ENCODE assay signal across 11 cellular contexts in genomic region chr9:124008307-124008854, GRCh38. TPM values are rescaled to one million over a fixed set of nuclear protein-coding genes. Genes with fewer than 3 reads are reported as not detected.
DNase-seq lines count a peak whose midpoint lies in the region; ATAC-seq and TF ChIP-seq lines count a peak whose summit lies in the region.
"Had no signal": no experiment of that assay in that cellular context is flagged by ENCODE, and none has a peak within 500 bp of the region (broad histone marks: within the 10 kb centered on the region; RNA-seq: fewer than 3 reads in every experiment).

No MANE protein-coding gene starts in this region.

- POLR2A ChIA-PET in HEK293T (lab: Yijun Ruan, JAX), result no interaction called here

- peak; percentile 66 to 74 for ATAC-seq in activated T-cell treated with anti-CD3 and anti-CD28 coated beads, Interleukin-2, amount 50 U/mL, for 72 hours (replicated peaks in 1 of 2)
- ATAC-seq in natural killer cell treated with Interleukin-12 subunit alpha and Interleukin-12 subunit beta and Interleukin-15 and Interleukin-18, amount 100 ng/mL, for 72 hours, result no peak
- no peak for ATAC-seq in GM18502 (IDR thresholded peaks at IDR 0.05; ENCODE audit: poor library complexity, unreplicated experiment)
- ATAC-seq: gastroesophageal sphincter had no signal

- no peak overlapping the region for H3K27ac Mint-ChIP-seq in activated T-cell treated with anti-CD3 and anti-CD28 coated beads, Interleukin-2, amount 50 U/mL, for 72 hours
- H3K27ac Mint-ChIP-seq in natural killer cell treated with Interleukin-12 subunit alpha and Interleukin-12 subunit beta and Interleukin-15 and Interleukin-18, amount 100 ng/mL, for 72 hours, result no peak overlapping the region

- H3K4me1 Mint-ChIP-seq in activated T-cell treated with anti-CD3 and anti-CD28 coated beads, Interleukin-2, amount 50 U/mL, for 72 hours (ENCODE audit: low read depth), result peaks cover 34% of the 10 kb centered on the region
- H3K4me1 Mint-ChIP-seq in natural killer cell treated with Interleukin-12 subunit alpha and Interleukin-12 subunit beta and Interleukin-15 and Interleukin-18, amount 100 ng/mL, for 72 hours (ENCODE audit: low read depth in 2 of 2), result peaks cover 8 to 21% of the 10 kb centered on the region in 2 donors

- H3K4me3 Mint-ChIP-seq in activated T-cell treated with anti-CD3 and anti-CD28 coated beads, Interleukin-2, amount 50 U/mL, for 72 hours, result peak overlapping the region; percentile 62 to 69
- peak overlapping the region; percentile 0 for H3K4me3 Mint-ChIP-seq in natural killer cell treated with Interleukin-12 subunit alpha and Interleukin-12 subunit beta and Interleukin-15 and Interleukin-18, amount 100 ng/mL, for 72 hours

- no peaks in the 10 kb centered on the region for H3K36me3 Mint-ChIP-seq in activated T-cell treated with anti-CD3 and anti-CD28 coated beads, Interleukin-2, amount 50 U/mL, for 72 hours (ENCODE audit: insufficient read depth in 2 of 2)
- H3K36me3 Mint-ChIP-seq in natural killer cell treated with Interleukin-12 subunit alpha and Interleukin-12 subunit beta and Interleukin-15 and Interleukin-18, amount 100 ng/mL, for 72 hours, result no peaks in the 10 kb centered on the region

- CTCF ChIA-PET in HEK293T (lab: Yijun Ruan, JAX), result no interaction called here

- no peaks in the 10 kb centered on the region for H3K9me3 Mint-ChIP-seq in activated T-cell treated with anti-CD3 and anti-CD28 coated beads, Interleukin-2, amount 50 U/mL, for 72 hours
- no peaks in the 10 kb centered on the region for H3K9me3 Mint-ChIP-seq in natural killer cell treated with Interleukin-12 subunit alpha and Interleukin-12 subunit beta and Interleukin-15 and Interleukin-18, amount 100 ng/mL, for 72 hours

- DNase-seq in DMS 273 treated with DMSO at 0.1 percent for 48 hours (lab: John Stamatoyannopoulos, UW) (peak; percentile 15), HEK293T (ENCODE audit: extremely low spot score) (no peak), SW 1271 (lab: John Stamatoyannopoulos, UW) (no peak), SK-N-DZ (ENCODE audit: low spot score) (no peak)
- DNase-seq in activated T-cell treated with anti-CD3 and anti-CD28 coated beads, Interleukin-2, amount 50 U/mL, for 72 hours, result peak; percentile 48 to 65
- no peak for DNase-seq in natural killer cell treated with Interleukin-12 subunit alpha and Interleukin-12 subunit beta and Interleukin-15 and Interleukin-18, amount 100 ng/mL, for 72 hours (ENCODE audit: low spot score)
- DNase-seq: KG1; stimulated activated CD4-positive, alpha-beta T cell treated with anti-CD3 and anti-CD28 coated beads, Interleukin-12 subunit alpha, Interleukin-12 subunit beta, amount 100 ng/mL, for 4 hours had no signal

- peaks cover 78% of the 10 kb centered on the region for H3K27me3 Mint-ChIP-seq in activated T-cell treated with anti-CD3 and anti-CD28 coated beads, Interleukin-2, amount 50 U/mL, for 72 hours (ENCODE audit: low read depth)
- H3K27me3 Mint-ChIP-seq in natural killer cell treated with Interleukin-12 subunit alpha and Interleukin-12 subunit beta and Interleukin-15 and Interleukin-18, amount 100 ng/mL, for 72 hours, result peaks cover 59 to 67% of the 10 kb centered on the region in 2 donors

TF ChIP-seq in HEK293T, 16 proteins besides CTCF, POLR2A, EP300 and RAD21:
- TF ChIP-seq BHLHE40 (IDR thresholded peaks at IDR 0.05; ENCODE audit: borderline replicate concordance), result no peak
- peak; percentile 86 for TF ChIP-seq PKNOX1 (IDR thresholded peaks at IDR 0.05)
TF ChIP-seq in HEK293T: peak in this region for 1.

RNA-seq across cellular contexts. Expression of gene LHX2, which starts 3.2 kb away (rescaled TPM):
- not detected for total RNA-seq in activated T-cell treated with anti-CD3 and anti-CD28 coated beads, Interleukin-2, amount 50 U/mL, for 72 hours
- not detected for total RNA-seq in natural killer cell treated with Interleukin-12 subunit alpha and Interleukin-12 subunit beta and Interleukin-15 and Interleukin-18, amount 100 ng/mL, for 72 hours
- 3.8 and 5.2 TPM in 2 replicates for polyA plus RNA-seq in SK-N-DZ (2014; cell fraction: cytosol; rRNA removed)
- 2.3 and 3.3 TPM in 2 replicates for polyA plus RNA-seq in SK-N-DZ (2014; cell fraction: nucleus; rRNA removed)
- total RNA-seq: activated CD8-positive, alpha-beta memory T cell treated with anti-CD3 and anti-CD28 coated beads for 36 hours; gastroesophageal sphincter had no signal

Comparison
In these comparisons a context has a peak if more than half of its experiments do, and no peak if none do; other contexts are left out.
1. DNase-seq: peak in DMS 273 treated with DMSO at 0.1 percent for 48 hours (single experiment) and activated T-cell treated with anti-CD3 and anti-CD28 coated beads, Interleukin-2, amount 50 U/mL, for 72 hours (2 of 2); none in HEK293T (single experiment), natural killer cell treated with Interleukin-12 subunit alpha and Interleukin-12 subunit beta and Interleukin-15 and Interleukin-18, amount 100 ng/mL, for 72 hours (single experiment), SW 1271 (0 of 2) and SK-N-DZ (single experiment).
2. ATAC-seq: peak in activated T-cell treated with anti-CD3 and anti-CD28 coated beads, Interleukin-2, amount 50 U/mL, for 72 hours (2 of 2); none in natural killer cell treated with Interleukin-12 subunit alpha and Interleukin-12 subunit beta and Interleukin-15 and Interleukin-18, amount 100 ng/mL, for 72 hours (0 of 2) and GM18502 (single experiment).